8 cellular contexts compared by ENCODE assay signal in the genomic region with DNA sequence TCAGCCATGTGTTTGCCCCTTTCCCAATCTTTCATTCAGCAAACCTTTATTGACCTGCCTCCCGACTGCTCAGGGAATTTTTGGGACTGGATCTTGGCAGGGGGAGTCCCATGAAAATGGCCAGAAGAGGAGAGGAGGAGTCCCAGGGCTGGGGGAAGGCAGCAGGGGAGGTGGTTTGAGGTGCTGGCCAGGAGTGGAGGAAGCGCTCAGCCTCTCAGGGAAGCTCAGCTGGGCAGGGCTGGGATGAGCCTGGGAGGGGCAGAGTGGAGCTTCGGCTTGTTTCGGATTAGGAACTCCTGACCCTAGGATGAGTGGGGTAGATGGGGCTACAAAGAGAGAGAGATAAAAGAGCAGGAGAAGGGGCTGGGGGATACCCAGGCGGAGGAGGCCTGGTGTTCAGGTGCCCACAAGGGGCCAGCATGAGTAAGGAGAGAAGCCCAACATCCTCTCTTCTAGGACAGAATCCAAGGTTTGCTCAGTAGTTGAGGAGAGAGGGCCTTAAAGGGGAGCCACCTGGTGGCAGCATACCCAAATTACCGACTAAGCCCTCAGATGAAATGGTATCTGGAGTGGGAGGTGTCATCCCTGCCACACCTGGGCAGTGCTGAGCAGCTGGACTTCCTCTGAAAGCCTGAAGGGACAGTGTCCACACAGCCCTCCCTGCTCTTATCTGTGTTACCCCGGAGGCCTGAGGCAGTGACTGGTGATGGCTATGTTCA.
DNase-seq lines count a peak whose midpoint lies in the region; ATAC-seq and TF ChIP-seq lines count a peak whose summit lies in the region.

No MANE protein-coding gene starts in this region.

- peak; percentile 16 for DNase-seq in stimulated activated CD4-positive, alpha-beta T cell treated with anti-CD3 and anti-CD28 coated beads, Interleukin-1b, Interleukin-23, amount 100 ng/mL, for 48 hours
- DNase-seq in stimulated activated CD4-positive, alpha-beta T cell treated with anti-CD3 and anti-CD28 coated beads, Interleukin-12 subunit alpha, Interleukin-12 subunit beta, amount 100 ng/mL, for 4 hours, result no peak
- DNase-seq in NCI-H1694 (lab: John Stamatoyannopoulos, UW) (peak; percentile 51), adrenal gland (peak in 5 of 7 donors; percentile 41 to 65 (median 53)), right lobe of liver (peak in 1 of 3 donors; percentile 29)
- DNase-seq in activated effector memory CD4-positive, alpha-beta T cell treated with Interleukin-2 at 50 U/mL for 16 hours, result no peak
- DNase-seq in activated T-cell treated with anti-CD3 and anti-CD28 coated beads, Interleukin-2, amount 50 U/mL, for 1 hour, result no peak

- peak overlapping the region in 2 of 5 donors; percentile 54 to 66 for H3K27ac ChIP-seq in adrenal gland
- H3K27ac ChIP-seq in right lobe of liver, result no peak overlapping the region

- 73 to 80% (median 76%) methylated on average over 6 to 7 of the region's 7 CpGs for WGBS in adrenal gland, 4 donors
- WGBS in right lobe of liver (ENCODE audit: insufficient coverage, low coverage, low lambda C conversion rate, missing lambda C conversion rate), result 88% methylated on average over 3 of the region's 7 CpGs

- no peaks in the 10 kb centered on the region for H3K9me3 ChIP-seq in adrenal gland (replicated peaks in 1 of 3)
- no peaks in the 10 kb centered on the region for H3K9me3 ChIP-seq in right lobe of liver

- no peaks in the 10 kb centered on the region for H3K4me1 ChIP-seq in adrenal gland (replicated peaks in 1 of 2)
- H3K4me1 ChIP-seq in right lobe of liver, result peaks cover 0 to 4% (median under 1%) of the 10 kb centered on the region in 4 donors

- TF ChIP-seq CTCF in adrenal gland (IDR thresholded peaks at IDR 0.05) (peak in 5 of 6 experiments; percentile 19 to 58 (median 46)), right lobe of liver (IDR thresholded peaks at IDR 0.05) (peak; percentile 49 to 67 (median 61))

- H3K36me3 ChIP-seq in adrenal gland (replicated peaks in 1 of 2), result no peaks in the 10 kb centered on the region
- no peaks in the 10 kb centered on the region for H3K36me3 ChIP-seq in right lobe of liver

- TF ChIP-seq POLR2A in adrenal gland (IDR thresholded peaks at IDR 0.05), result no peak
- TF ChIP-seq POLR2A in right lobe of liver (IDR thresholded peaks at IDR 0.05), result no peak

- ATAC-seq in right lobe of liver, result peak; percentile 73 to 86 (median 83)
- no peak for ATAC-seq in HG03135 (IDR thresholded peaks at IDR 0.05; ENCODE audit: unreplicated experiment)

- no peak overlapping the region for H3K4me3 ChIP-seq in adrenal gland
- H3K4me3 ChIP-seq in right lobe of liver, result no peak overlapping the region

- H3K27me3 ChIP-seq in adrenal gland, result no peaks in the 10 kb centered on the region
- H3K27me3 ChIP-seq in right lobe of liver, result no peaks in the 10 kb centered on the region

- intact Hi-C loops in adrenal gland (cut with DNase I) (loop anchor here in 1 of 2 donors (5.0 kb wide), 1 partner anchor 245 kb away; no protein-coding TSS in a partner anchor), right lobe of liver (cut with DNase I) (loop anchor here (10.0 kb wide), 2 partner anchors 82 to 238 kb away; no protein-coding TSS in a partner anchor)

Comparison
In these comparisons a context has a peak if more than half of its experiments do, and no peak if none do; other contexts are left out.
1. DNase-seq: peak in stimulated activated CD4-positive, alpha-beta T cell treated with anti-CD3 and anti-CD28 coated beads, Interleukin-1b, Interleukin-23, amount 100 ng/mL, for 48 hours (single experiment), NCI-H1694 (single experiment) and adrenal gland (5 of 7); none in stimulated activated CD4-positive, alpha-beta T cell treated with anti-CD3 and anti-CD28 coated beads, Interleukin-12 subunit alpha, Interleukin-12 subunit beta, amount 100 ng/mL, for 4 hours (single experiment), activated effector memory CD4-positive, alpha-beta T cell treated with Interleukin-2 at 50 U/mL for 16 hours (single experiment) and activated T-cell treated with anti-CD3 and anti-CD28 coated beads, Interleukin-2, amount 50 U/mL, for 1 hour (single experiment).